25 cellular contexts compared by ENCODE assay signal in the genomic region with DNA sequence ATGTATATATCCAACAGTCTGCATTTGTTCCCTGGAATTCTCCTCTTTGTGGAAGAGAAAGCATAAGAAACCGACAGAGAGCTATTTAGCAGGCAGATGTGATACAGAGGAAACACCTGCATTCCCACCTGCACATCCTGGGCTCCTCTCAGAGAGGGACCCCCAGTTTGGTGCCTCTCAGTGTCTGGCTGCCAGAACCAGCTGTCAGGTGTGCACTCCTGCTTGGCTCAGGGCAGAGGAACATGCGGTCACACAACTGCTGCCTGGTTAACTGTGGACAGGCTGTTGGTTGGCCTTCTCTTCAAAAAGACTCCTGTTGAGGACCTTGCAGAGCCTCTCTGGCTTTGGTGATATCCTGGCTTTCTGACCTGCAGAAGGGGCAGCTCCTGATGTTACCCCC. TPM values are rescaled to one million over a fixed set of nuclear protein-coding genes. Genes with fewer than 3 reads are reported as not detected.
"Had no signal": no experiment of that assay in that cellular context is flagged by ENCODE, and none has a peak within 500 bp of the region (broad histone marks: within the 10 kb centered on the region; RNA-seq: fewer than 3 reads in every experiment).

No MANE protein-coding gene starts in this region.

- H3K4me3 ChIP-seq: PC-9, Peyer's patch, SJSA1, SK-N-MC had no signal

- H3K27ac Mint-ChIP-seq: IgD-negative memory B cell had no signal

- ATAC-seq: HepG2 had no signal

- H2AFZ ChIP-seq: PC-9 had no signal

- H3K27ac ChIP-seq: PC-9, Peyer's patch, SJSA1, SK-N-MC had no signal

- H3K9me3 ChIP-seq: Peyer's patch, SJSA1 had no signal

- DNase-seq: KBM-7; NCI-H1048; NCI-H1105; NCI-H1417; NCI-H1436 treated with DMSO at 0.1 percent for 48 hours; NCI-H1694; NCI-H187 treated with DMSO at 0.1 percent for 48 hours; NCI-H2029 treated with DMSO at 0.1 percent for 48 hours; NCI-H2171 treated with DMSO at 0.1 percent for 48 hours; NCI-H345; NCI-H446 treated with DMSO at 0.1 percent for 48 hours; NCI-H510A treated with DMSO at 0.1 percent for 48 hours; NCI-H526; NCI-H82; NK-92 treated with Interleukin-12 subunit alpha and Interleukin-12 subunit beta, amount 100 ng/mL, for 24 hours; OCI-M1; PC-9; Peyer's patch; Right ventricle myocardium superior; SIG-M5; T-helper 2 cell had no signal

- H3K36me3 ChIP-seq: SJSA1 had no signal

- H3K4me1 ChIP-seq: Peyer's patch had no signal

- H3K4me2 ChIP-seq: PC-9 had no signal

- H3K36me3 Mint-ChIP-seq: IgD-negative memory B cell had no signal

- H3K9me3 Mint-ChIP-seq: IgD-negative memory B cell had no signal

- H3K4me1 Mint-ChIP-seq: IgD-negative memory B cell had no signal

- H3K27me3 ChIP-seq: Peyer's patch, SJSA1 had no signal

RNA-seq across cellular contexts. Expression of a gene that starts 54.6 kb away (rescaled TPM):
- polyA plus RNA-seq: HepG2, IgD-negative memory B cell had no signal
